In the genomic region with DNA sequence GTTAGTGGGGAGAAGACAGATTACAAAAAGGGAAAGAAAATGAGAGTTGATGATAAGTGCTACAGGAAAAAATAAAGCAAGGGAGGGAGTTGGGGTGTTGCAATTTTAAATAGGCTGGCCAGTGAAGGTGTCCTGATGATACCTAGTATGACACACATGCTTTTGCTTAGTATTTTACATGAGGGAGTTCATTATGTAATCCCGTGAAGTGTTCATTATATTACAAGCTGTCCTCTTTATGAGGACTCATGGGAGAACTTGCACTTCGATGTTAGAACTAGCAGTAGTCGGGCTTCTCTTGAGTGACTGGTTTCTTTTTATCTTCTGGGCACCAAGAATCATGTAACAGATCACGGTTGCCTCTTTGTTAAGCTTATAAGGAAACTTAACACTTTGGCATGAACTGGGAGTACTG, we compare ENCODE assay signal across 1 cellular context.
TF ChIP-seq lines count a peak whose summit lies in the region.

No MANE protein-coding gene starts in this region.

TF ChIP-seq in K562, 482 proteins besides CTCF, POLR2A, EP300 and RAD21 (continued from another document and continues in another):
- TF ChIP-seq, protein P1, sequence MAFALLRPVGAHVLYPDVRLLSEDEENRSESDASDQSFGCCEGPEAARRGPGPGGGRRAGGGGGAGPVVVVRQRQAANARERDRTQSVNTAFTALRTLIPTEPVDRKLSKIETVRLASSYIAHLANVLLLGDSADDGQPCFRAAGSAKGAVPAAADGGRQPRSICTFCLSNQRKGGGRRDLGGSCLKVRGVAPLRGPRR (CRISPR knock-in tag; IDR thresholded peaks at IDR 0.05): no peak
- TF ChIP-seq NR3C1 (CRISPR knock-in tag; IDR thresholded peaks at IDR 0.05) (no peak), TCF7L2 (IDR thresholded peaks at IDR 0.05; ENCODE audit: low read depth, low read length) (no peak), ZNF140 (CRISPR knock-in tag; IDR thresholded peaks at IDR 0.05) (no peak), ZNF23 (CRISPR knock-in tag; IDR thresholded peaks at IDR 0.05) (no peak), CHCHD3 (CRISPR knock-in tag; IDR thresholded peaks at IDR 0.05) (no peak), PHB2 (IDR thresholded peaks at IDR 0.05; ENCODE audit: low read depth) (no peak; the same call in 1 of the 2 replicates), U2AF2 (optimal IDR thresholded peaks at IDR 0.05; ENCODE audit: low read depth, low read length) (no peak), THRAP3 (IDR thresholded peaks at IDR 0.05; ENCODE audit: borderline replicate concordance) (no peak), ZBTB2 (IDR thresholded peaks at IDR 0.05) (0 out of 2 replicates have a peak, but pooled peaks have one; percentile 51), CGGBP1 (CRISPR knock-in tag; IDR thresholded peaks at IDR 0.05) (no peak), ZNF174 (CRISPR knock-in tag; IDR thresholded peaks at IDR 0.05) (no peak), MYC (IDR thresholded peaks at IDR 0.05; ENCODE audit: low read depth, low read length) (no peak), MYC (CRISPR knock-in tag; IDR thresholded peaks at IDR 0.05; ENCODE audit: borderline replicate concordance, low read depth) (no peak), TRIM24 (IDR thresholded peaks at IDR 0.05) (peak in 1 of 2 experiments; percentile 22; a peak in 1 of 4 replicates), MYNN (IDR thresholded peaks at IDR 0.05) (no peak), MYNN (CRISPR knock-in tag; IDR thresholded peaks at IDR 0.05) (no peak), ARHGAP35 (IDR thresholded peaks at IDR 0.05; ENCODE audit: partially characterized antibody) (no peak), KDM4B (IDR thresholded peaks at IDR 0.05; ENCODE audit: borderline replicate concordance in 2 of 2, low read depth in 1 of 2) (no peak), FOXK2 (conservative IDR thresholded peaks at IDR 0.05 in 1 of 2, IDR thresholded peaks at IDR 0.05 in 1 of 2; ENCODE audit: low read depth in 2 of 2) (peak in 1 of 2 experiments; percentile 48; a peak in 2 of 4 replicates), MAZ (CRISPR knock-in tag; conservative IDR thresholded peaks at IDR 0.05 in 1 of 2, IDR thresholded peaks at IDR 0.05 in 1 of 2) (no peak), PHF21A (IDR thresholded peaks at IDR 0.05; ENCODE audit: borderline replicate concordance, low read depth) (no peak), CREB3L1 (IDR thresholded peaks at IDR 0.05; ENCODE audit: borderline replicate concordance, low read depth) (0 out of 2 replicates have a peak, but pooled peaks have one; percentile 37), RBBP5 (IDR thresholded peaks at IDR 0.05; ENCODE audit: borderline replicate concordance, insufficient read depth, low read length, poor library complexity, severe bottlenecking) (no peak), NFATC3 (IDR thresholded peaks at IDR 0.05) (peak; percentile 56; the same call in 1 of the 2 replicates), BRCA1 (IDR thresholded peaks at IDR 0.05) (no peak), BRCA1 (CRISPR knock-in tag; IDR thresholded peaks at IDR 0.05) (no peak), NR2C1 (IDR thresholded peaks at IDR 0.05) (no peak), NR2C1 (tag; IDR thresholded peaks at IDR 0.05) (no peak), ZNF431 (CRISPR knock-in tag; IDR thresholded peaks at IDR 0.05) (no peak), HLTF (IDR thresholded peaks at IDR 0.05) (no peak), FOXP1 (CRISPR knock-in tag; IDR thresholded peaks at IDR 0.05) (no peak), MAFG (tag; conservative IDR thresholded peaks at IDR 0.05) (no peak), ILF3 (IDR thresholded peaks at IDR 0.05; ENCODE audit: borderline replicate concordance) (no peak), MLX (CRISPR knock-in tag; conservative IDR thresholded peaks at IDR 0.05) (no peak), LARP7 (IDR thresholded peaks at IDR 0.05) (peak; percentile 65; the same call in 1 of the 2 replicates), ZNF311 (CRISPR knock-in tag; IDR thresholded peaks at IDR 0.05) (no peak), HMG20A (CRISPR knock-in tag; conservative IDR thresholded peaks at IDR 0.05) (no peak), PML (IDR thresholded peaks at IDR 0.05; ENCODE audit: low read length) (no peak), ZKSCAN1 (IDR thresholded peaks at IDR 0.05; ENCODE audit: low read depth, low read length) (no peak), RBM15 (IDR thresholded peaks at IDR 0.05; ENCODE audit: insufficient read depth, low read length) (no peak), ZNF785 (CRISPR knock-in tag; IDR thresholded peaks at IDR 0.05) (no peak), FUS (optimal IDR thresholded peaks at IDR 0.05; ENCODE audit: low read depth, low read length) (no peak), ZNF589 (CRISPR knock-in tag; IDR thresholded peaks at IDR 0.05; ENCODE audit: low read depth) (no peak), FOXM1 (IDR thresholded peaks at IDR 0.05; ENCODE audit: low read depth) (no peak; the same call in 1 of the 2 replicates), FOXM1 (CRISPR knock-in tag; IDR thresholded peaks at IDR 0.05; ENCODE audit: low read depth) (no peak), RNF2 (IDR thresholded peaks at IDR 0.05) (no peak), NFE2 (IDR thresholded peaks at IDR 0.05; ENCODE audit: low read depth) (peak; percentile 13; the same call in 1 of the 2 replicates), RBM17 (IDR thresholded peaks at IDR 0.05; ENCODE audit: borderline replicate concordance, low read depth, low read length) (no peak), ZNF668 (CRISPR knock-in tag; IDR thresholded peaks at IDR 0.05) (no peak), ZMIZ1 (IDR thresholded peaks at IDR 0.05; ENCODE audit: low read depth in 2 of 2, low read length in 2 of 2) (no peak), RFX7 (CRISPR knock-in tag; IDR thresholded peaks at IDR 0.05) (no peak), ZFP36 (IDR thresholded peaks at IDR 0.05; ENCODE audit: low read depth, low read length, partially characterized antibody) (no peak), TEAD2 (tag; IDR thresholded peaks at IDR 0.05) (no peak), DIDO1 (tag; IDR thresholded peaks at IDR 0.05; ENCODE audit: low read depth) (no peak), ZNF263 (CRISPR knock-in tag; IDR thresholded peaks at IDR 0.05; ENCODE audit: borderline replicate concordance) (no peak), ZNF41 (CRISPR knock-in tag; conservative IDR thresholded peaks at IDR 0.05) (no peak), NRF1 (conservative IDR thresholded peaks at IDR 0.05 in 1 of 2, IDR thresholded peaks at IDR 0.05 in 1 of 2) (0 out of 4 replicates have a peak, but pooled peaks of 1 of the 2 experiments have one; percentile 17)
- TF ChIP-seq, protein P2, sequence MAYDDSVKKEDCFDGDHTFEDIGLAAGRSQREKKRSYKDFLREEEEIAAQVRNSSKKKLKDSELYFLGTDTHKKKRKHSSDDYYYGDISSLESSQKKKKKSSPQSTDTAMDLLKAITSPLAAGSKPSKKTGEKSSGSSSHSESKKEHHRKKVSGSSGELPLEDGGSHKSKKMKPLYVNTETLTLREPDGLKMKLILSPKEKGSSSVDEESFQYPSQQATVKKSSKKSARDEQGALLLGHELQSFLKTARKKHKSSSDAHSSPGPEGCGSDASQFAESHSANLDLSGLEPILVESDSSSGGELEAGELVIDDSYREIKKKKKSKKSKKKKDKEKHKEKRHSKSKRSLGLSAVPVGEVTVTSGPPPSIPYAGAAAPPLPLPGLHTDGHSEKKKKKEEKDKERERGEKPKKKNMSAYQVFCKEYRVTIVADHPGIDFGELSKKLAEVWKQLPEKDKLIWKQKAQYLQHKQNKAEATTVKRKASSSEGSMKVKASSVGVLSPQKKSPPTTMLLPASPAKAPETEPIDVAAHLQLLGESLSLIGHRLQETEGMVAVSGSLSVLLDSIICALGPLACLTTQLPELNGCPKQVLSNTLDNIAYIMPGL (CRISPR knock-in tag; IDR thresholded peaks at IDR 0.05): no peak
- TF ChIP-seq, protein P3, sequence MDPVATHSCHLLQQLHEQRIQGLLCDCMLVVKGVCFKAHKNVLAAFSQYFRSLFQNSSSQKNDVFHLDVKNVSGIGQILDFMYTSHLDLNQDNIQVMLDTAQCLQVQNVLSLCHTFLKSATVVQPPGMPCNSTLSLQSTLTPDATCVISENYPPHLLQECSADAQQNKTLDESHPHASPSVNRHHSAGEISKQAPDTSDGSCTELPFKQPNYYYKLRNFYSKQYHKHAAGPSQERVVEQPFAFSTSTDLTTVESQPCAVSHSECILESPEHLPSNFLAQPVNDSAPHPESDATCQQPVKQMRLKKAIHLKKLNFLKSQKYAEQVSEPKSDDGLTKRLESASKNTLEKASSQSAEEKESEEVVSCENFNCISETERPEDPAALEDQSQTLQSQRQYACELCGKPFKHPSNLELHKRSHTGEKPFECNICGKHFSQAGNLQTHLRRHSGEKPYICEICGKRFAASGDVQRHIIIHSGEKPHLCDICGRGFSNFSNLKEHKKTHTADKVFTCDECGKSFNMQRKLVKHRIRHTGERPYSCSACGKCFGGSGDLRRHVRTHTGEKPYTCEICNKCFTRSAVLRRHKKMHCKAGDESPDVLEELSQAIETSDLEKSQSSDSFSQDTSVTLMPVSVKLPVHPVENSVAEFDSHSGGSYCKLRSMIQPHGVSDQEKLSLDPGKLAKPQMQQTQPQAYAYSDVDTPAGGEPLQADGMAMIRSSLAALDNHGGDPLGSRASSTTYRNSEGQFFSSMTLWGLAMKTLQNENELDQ (CRISPR knock-in tag; IDR thresholded peaks at IDR 0.05; ENCODE audit: borderline replicate concordance): no peak
- TF ChIP-seq, protein P4, sequence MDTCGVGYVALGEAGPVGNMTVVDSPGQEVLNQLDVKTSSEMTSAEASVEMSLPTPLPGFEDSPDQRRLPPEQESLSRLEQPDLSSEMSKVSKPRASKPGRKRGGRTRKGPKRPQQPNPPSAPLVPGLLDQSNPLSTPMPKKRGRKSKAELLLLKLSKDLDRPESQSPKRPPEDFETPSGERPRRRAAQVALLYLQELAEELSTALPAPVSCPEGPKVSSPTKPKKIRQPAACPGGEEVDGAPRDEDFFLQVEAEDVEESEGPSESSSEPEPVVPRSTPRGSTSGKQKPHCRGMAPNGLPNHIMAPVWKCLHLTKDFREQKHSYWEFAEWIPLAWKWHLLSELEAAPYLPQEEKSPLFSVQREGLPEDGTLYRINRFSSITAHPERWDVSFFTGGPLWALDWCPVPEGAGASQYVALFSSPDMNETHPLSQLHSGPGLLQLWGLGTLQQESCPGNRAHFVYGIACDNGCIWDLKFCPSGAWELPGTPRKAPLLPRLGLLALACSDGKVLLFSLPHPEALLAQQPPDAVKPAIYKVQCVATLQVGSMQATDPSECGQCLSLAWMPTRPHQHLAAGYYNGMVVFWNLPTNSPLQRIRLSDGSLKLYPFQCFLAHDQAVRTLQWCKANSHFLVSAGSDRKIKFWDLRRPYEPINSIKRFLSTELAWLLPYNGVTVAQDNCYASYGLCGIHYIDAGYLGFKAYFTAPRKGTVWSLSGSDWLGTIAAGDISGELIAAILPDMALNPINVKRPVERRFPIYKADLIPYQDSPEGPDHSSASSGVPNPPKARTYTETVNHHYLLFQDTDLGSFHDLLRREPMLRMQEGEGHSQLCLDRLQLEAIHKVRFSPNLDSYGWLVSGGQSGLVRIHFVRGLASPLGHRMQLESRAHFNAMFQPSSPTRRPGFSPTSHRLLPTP (IDR thresholded peaks at IDR 0.05; ENCODE audit: borderline replicate concordance, extremely low read depth, insufficient read length): no peak
